Comparison of ENCODE assay signal across 29 cellular contexts in genomic region chr10:188546-188945, GRCh38. TPM values are rescaled to one million over a fixed set of nuclear protein-coding genes. Genes with fewer than 3 reads are reported as not detected.
DNase-seq lines count a peak whose midpoint lies in the region; ATAC-seq, FAIRE-seq and TF ChIP-seq lines count a peak whose summit lies in the region.
"Had no signal": no experiment of that assay in that cellular context is flagged by ENCODE, and none has a peak within 500 bp of the region (broad histone marks: within the 10 kb centered on the region; RNA-seq: fewer than 3 reads in every experiment).

No MANE protein-coding gene starts in this region.

- CTCF ChIA-PET in K562 (lab: Yijun Ruan, JAX; ENCODE audit: low intra/inter-chr PET ratio): interaction anchor here (0.7 kb wide), 1 partner anchor 496 kb away, joined by 5 read pairs; no protein-coding TSS in a partner anchor

- no peak for TF ChIP-seq RAD21 in K562 (CRISPR knock-in tag; conservative IDR thresholded peaks at IDR 0.05 in 1 of 2, IDR thresholded peaks at IDR 0.05 in 1 of 2)

- H2BK5ac ChIP-seq in trophoblast cell (ENCODE audit: low read depth, low read length, poor library complexity): no peak overlapping the region

- H3K14ac ChIP-seq in trophoblast cell (ENCODE audit: low read length): no peak overlapping the region

- no peak overlapping the region for H3K4me3 Mint-ChIP-seq in activated T-cell treated with anti-CD3 and anti-CD28 coated beads, Interleukin-2, amount 50 U/mL, for 72 hours
- no peak overlapping the region for H3K4me3 Mint-ChIP-seq in naive thymus-derived CD8-positive, alpha-beta T cell
- H3K4me3 Mint-ChIP-seq: activated naive CD8-positive, alpha-beta T cell treated with anti-CD3 and anti-CD28 coated beads for 36 hours; neural progenitor cell; WTC11 had no signal

- no peak overlapping the region for H3K4me3 ChIP-seq in K562
- no peak overlapping the region for H3K4me3 ChIP-seq in trophoblast cell (ENCODE audit: low read depth, low read length)
- H3K4me3 ChIP-seq: GM12878, lower lobe of right lung, neural progenitor cell, prostate gland, transverse colon had no signal

- H3K4me2 ChIP-seq in K562 (ENCODE audit: insufficient read depth, low read length): no peak overlapping the region
- H3K4me2 ChIP-seq in trophoblast cell (ENCODE audit: low read length): no peak overlapping the region
- H3K4me2 ChIP-seq: neural progenitor cell had no signal

- H4K8ac ChIP-seq in trophoblast cell (ENCODE audit: low read depth, low read length): no peak overlapping the region

- H4K20me1 ChIP-seq in K562 (replicated peaks; ENCODE audit: control insufficient read depth, insufficient read depth, low read length): no peaks in the 10 kb centered on the region

- in situ Hi-C loops in K562 (cut with MboI): no loop called here

- no peak overlapping the region for H2BK120ac ChIP-seq in trophoblast cell (ENCODE audit: insufficient read depth, low read length, poor library complexity)

- no peak overlapping the region for H3K4ac ChIP-seq in trophoblast cell (ENCODE audit: low read depth, low read length)

- no peak overlapping the region for H3K18ac ChIP-seq in trophoblast cell (ENCODE audit: low read length)

- no peaks in the 10 kb centered on the region for H3K79me1 ChIP-seq in trophoblast cell (ENCODE audit: low read length)

- H3K9me3 Mint-ChIP-seq in activated T-cell treated with anti-CD3 and anti-CD28 coated beads, Interleukin-2, amount 50 U/mL, for 72 hours: peaks cover 0 to 2% of the 10 kb centered on the region in 2 donors
- peaks cover 0 to 10% (median 4%) of the 10 kb centered on the region in 9 donors for H3K9me3 Mint-ChIP-seq in naive thymus-derived CD8-positive, alpha-beta T cell

- H3K79me2 ChIP-seq in K562 (ENCODE audit: control insufficient read depth, insufficient read depth, low read length) (no peaks in the 10 kb centered on the region), trophoblast cell (ENCODE audit: control insufficient read depth, insufficient read depth, low read length, poor library complexity) (no peaks in the 10 kb centered on the region)

- H2AFZ ChIP-seq in K562 (ENCODE audit: low read depth, low read length): no peak overlapping the region
- H2AFZ ChIP-seq in trophoblast cell (ENCODE audit: insufficient read depth, low read length, poor library complexity): no peak overlapping the region
- H2AFZ ChIP-seq: neural progenitor cell had no signal

- H3K23ac ChIP-seq in trophoblast cell (ENCODE audit: low read length): no peak overlapping the region

- DNase-seq in activated T-cell treated with anti-CD3 and anti-CD28 coated beads, Interleukin-2, amount 50 U/mL, for 72 hours: no peak
- no peak for DNase-seq in activated T-cell treated with anti-CD3 and anti-CD28 coated beads, Interleukin-2, amount 50 U/mL, for 48 hours
- DNase-seq in K562 (ENCODE audit: extremely low read depth in 1 of 4, low spot score in 3 of 4) (no peak), trophoblast cell (no peak)
- no peak for DNase-seq in naive thymus-derived CD8-positive, alpha-beta T cell
- DNase-seq: activated CD4-positive, alpha-beta T cell treated with anti-CD3 and anti-CD28 coated beads, Interleukin-2, amount 50 U/mL, for 4 hours; activated effector memory CD4-positive, alpha-beta T cell treated with Interleukin-2 at 50 U/mL for 16 hours; activated naive CD8-positive, alpha-beta T cell treated with anti-CD3 and anti-CD28 coated beads for 36 hours; BE2C; Caco-2; DMS79; effector memory CD4-positive, alpha-beta T cell; lower lobe of right lung; NCI-H2081; NCI-H226; NCI-H82; OCI-M1; Right ventricle myocardium superior; stimulated activated CD8-positive, alpha-beta memory T cell treated with anti-CD3 and anti-CD28 coated beads, Interleukin-4, amount 100 ng/mL, for 48 hours; SW 1271; transverse colon had no signal

- H3K9me3 ChIP-seq in K562 (replicated peaks; ENCODE audit: control insufficient read depth, insufficient read depth, low read depth, low read length) (no peaks in the 10 kb centered on the region), trophoblast cell (ENCODE audit: insufficient read depth, low read depth, low read length) (no peaks in the 10 kb centered on the region)
- H3K9me3 ChIP-seq: BE2C, lower lobe of right lung, prostate gland had no signal

- H3K27me3 Mint-ChIP-seq in activated T-cell treated with anti-CD3 and anti-CD28 coated beads, Interleukin-2, amount 50 U/mL, for 72 hours (ENCODE audit: low read depth): no peaks in the 10 kb centered on the region
- H3K27me3 Mint-ChIP-seq in naive thymus-derived CD8-positive, alpha-beta T cell: no peaks in the 10 kb centered on the region
- H3K27me3 Mint-ChIP-seq: activated naive CD8-positive, alpha-beta T cell treated with anti-CD3 and anti-CD28 coated beads for 36 hours had no signal

- no peak overlapping the region for H4K91ac ChIP-seq in trophoblast cell (ENCODE audit: low read depth, low read length)

- H3K36me3 ChIP-seq in K562 (ENCODE audit: control insufficient read depth, insufficient read depth, low read length): no peaks in the 10 kb centered on the region
- H3K36me3 ChIP-seq in trophoblast cell (ENCODE audit: control insufficient read depth in 1 of 2, insufficient read depth in 2 of 2, low read length in 2 of 2): peaks cover 0 to 4% of the 10 kb centered on the region in 2 experiments
- H3K36me3 ChIP-seq: BE2C had no signal

- no TSS peak for BruUV-seq in K562 (replicated peaks; lab: Mats Ljungman, UMichigan)

- H2BK12ac ChIP-seq in trophoblast cell (ENCODE audit: low read length): no peak overlapping the region

- no peak overlapping the region for H4K12ac ChIP-seq in trophoblast cell (ENCODE audit: low read depth, low read length)

- H2AK5ac ChIP-seq in trophoblast cell (ENCODE audit: low read length): no peak overlapping the region

- ATAC-seq in activated T-cell treated with anti-CD3 and anti-CD28 coated beads, Interleukin-2, amount 50 U/mL, for 72 hours (replicated peaks in 1 of 2): peak in 1 of 2 donors; percentile 43
- no peak for ATAC-seq in K562
- ATAC-seq in naive thymus-derived CD8-positive, alpha-beta T cell: no peak
- ATAC-seq in HG03135 (IDR thresholded peaks at IDR 0.05; ENCODE audit: unreplicated experiment): no peak
- ATAC-seq in HG03571 (IDR thresholded peaks at IDR 0.05; ENCODE audit: unreplicated experiment): no peak
- ATAC-seq: esophagus mucosa, GM12878, lower lobe of right lung, WTC11 had no signal

- intact Hi-C loops in K562 (cut with micrococcal nuclease): no loop called here

- no peak for TF ChIP-seq CTCF in K562 (IDR thresholded peaks at IDR 0.05 in 2 of 3, conservative IDR thresholded peaks at IDR 0.05 in 1 of 3; ENCODE audit: insufficient read depth in 2 of 3, low read depth in 1 of 3, low read length in 3 of 3)

- no peaks in the 10 kb centered on the region for H3K9me1 ChIP-seq in K562 (ENCODE audit: control insufficient read depth, insufficient read depth, low read length)

- TF ChIP-seq POLR2A in K562 (conservative IDR thresholded peaks at IDR 0.05): no peak

- TF ChIP-seq EP300 in K562 (IDR thresholded peaks at IDR 0.05; ENCODE audit: low read length): no peak

- POLR2A ChIA-PET in K562 (lab: Yijun Ruan, JAX): no interaction called here
- POLR2A ChIA-PET in naive thymus-derived CD8-positive, alpha-beta T cell (lab: Charles Lee): no interaction called here

- H3K4me1 ChIP-seq in K562 (replicated peaks in 1 of 2; ENCODE audit: control insufficient read depth in 2 of 2, insufficient read depth in 2 of 2, low read length in 2 of 2) (no peaks in the 10 kb centered on the region), trophoblast cell (ENCODE audit: control insufficient read depth in 1 of 2, insufficient read depth in 2 of 2, low read length in 2 of 2) (no peaks in the 10 kb centered on the region)
- H3K4me1 ChIP-seq: BE2C, Caco-2, neural progenitor cell, prostate gland had no signal

- H3K4me1 Mint-ChIP-seq in activated T-cell treated with anti-CD3 and anti-CD28 coated beads, Interleukin-2, amount 50 U/mL, for 72 hours (ENCODE audit: low read depth): peaks cover 15% of the 10 kb centered on the region
- H3K4me1 Mint-ChIP-seq in naive thymus-derived CD8-positive, alpha-beta T cell: peaks cover 6 to 27% (median 22%) of the 10 kb centered on the region in 4 donors
- H3K4me1 Mint-ChIP-seq: neural progenitor cell had no signal

- 73% methylated on average over 2 of the region's 2 CpGs for WGBS in K562 (ENCODE audit: insufficient coverage, low coverage, missing lambda C conversion rate)
- no CpG with 5 or more reads among the region's 2 CpGs for WGBS in trophoblast cell (ENCODE audit: extremely low coverage, insufficient coverage, insufficient read length)

- H3K27ac ChIP-seq in K562 (ENCODE audit: extremely low read depth, low read depth, low read length) (no peak overlapping the region), trophoblast cell (ENCODE audit: low read depth, low read length) (no peak overlapping the region)
- H3K27ac ChIP-seq: lower lobe of right lung, neural progenitor cell, prostate gland, transverse colon had no signal

- H3K27me3 ChIP-seq in K562 (ENCODE audit: control insufficient read depth in 2 of 2, insufficient read depth in 2 of 2, low read length in 2 of 2): no peaks in the 10 kb centered on the region
- no peaks in the 10 kb centered on the region for H3K27me3 ChIP-seq in trophoblast cell (ENCODE audit: insufficient read depth, low read length)
- H3K27me3 ChIP-seq: BE2C, neural progenitor cell, transverse colon had no signal

- H3K9ac ChIP-seq in K562 (ENCODE audit: insufficient read depth in 1 of 2, low read depth in 2 of 2, low read length in 2 of 2) (no peak overlapping the region), trophoblast cell (ENCODE audit: low read length) (no peak overlapping the region)
- H3K9ac ChIP-seq: neural progenitor cell had no signal

- peak overlapping the region; percentile 26 for H3K27ac Mint-ChIP-seq in activated T-cell treated with anti-CD3 and anti-CD28 coated beads, Interleukin-2, amount 50 U/mL, for 72 hours
- no peak overlapping the region for H3K27ac Mint-ChIP-seq in naive thymus-derived CD8-positive, alpha-beta T cell
- H3K27ac Mint-ChIP-seq: activated naive CD8-positive, alpha-beta T cell treated with anti-CD3 and anti-CD28 coated beads for 36 hours; neural progenitor cell; WTC11 had no signal

- H3K36me3 Mint-ChIP-seq in activated T-cell treated with anti-CD3 and anti-CD28 coated beads, Interleukin-2, amount 50 U/mL, for 72 hours (ENCODE audit: insufficient read depth in 2 of 2): peaks cover 12 to 16% of the 10 kb centered on the region in 2 donors
- H3K36me3 Mint-ChIP-seq in naive thymus-derived CD8-positive, alpha-beta T cell: peaks cover 20 to 75% (median 33%) of the 10 kb centered on the region in 3 donors

- FAIRE-seq in K562 (lab: Jason Lieb, UNC) (no peak), islet of Langerhans (lab: Jason Lieb, UNC) (peak; percentile 90)
- FAIRE-seq: GM12878 had no signal

RNA-seq across cellular contexts. Expression of gene ZMYND11, which starts 53.3 kb away (rescaled TPM):
- 10 to 100 TPM; 24.6 to 30.1 TPM for total RNA-seq in activated T-cell treated with anti-CD3 and anti-CD28 coated beads, Interleukin-2, amount 50 U/mL, for 72 hours
- 2.8 and 9.9 TPM in 2 replicates for total RNA-seq in K562 (2011; cell fraction: chromatin; rRNA removed; ENCODE audit: low replicate concordance)
- total RNA-seq in K562 (2011; cell fraction: nucleolus; rRNA removed): 2.5 and 3.2 TPM in 2 replicates
- 2.3 and 4.0 TPM in 2 replicates for total RNA-seq in K562 (2011; cell fraction: nucleoplasm; rRNA removed)
- total RNA-seq in K562 (2014; rRNA removed) (7.7 and 8.6 TPM in 2 replicates), K562 (2014; rRNA removed; fragmentation: Illumina TruSeq; extraction: Trizol) (12.0 and 14.3 TPM in 2 replicates), K562 (2015; rRNA removed; fragmentation: Illumina TruSeq; extraction: Trizol) (11.6 and 13.8 TPM in 2 replicates), K562 (2021) (9.8 and 9.9 TPM in 2 replicates)
- polyA plus RNA-seq in K562 (2011; rRNA removed) (7.6 and 8.8 TPM in 2 replicates), K562 (2014; fragmentation: Illumina TruSeq; extraction: Trizol) (9.5 and 11.8 TPM in 2 replicates), K562 (2014; fragmentation: Nextera tagmentation; extraction: Ambion mirVana) (1 to 10 TPM; 2.7 to 4.8 TPM), K562 (2014; rRNA removed) (7.1 and 8.6 TPM in 2 replicates)
- 1.3 and 2.5 TPM in 2 replicates for polyA plus RNA-seq in K562 (2011; cell fraction: cytosol; rRNA removed)
- polyA plus RNA-seq in K562 (2011; cell fraction: nucleus; rRNA removed): 8.6 and 11.3 TPM in 2 replicates
- polyA plus RNA-seq in K562 (2012): 7.4 and 9.2 TPM in 2 replicates
- polyA minus RNA-seq in K562 (2011; rRNA and poly(A)+ RNA removed): 14.2 and 16.1 TPM in 2 replicates
- polyA minus RNA-seq in K562 (2011; cell fraction: cytosol; rRNA and poly(A)+ RNA removed): 4.1 and 6.2 TPM in 2 replicates
- 2.7 and 5.1 TPM in 2 replicates for polyA minus RNA-seq in K562 (2011; cell fraction: nucleus; rRNA and poly(A)+ RNA removed)
- 10 to 100 TPM; 63.9 to 71.1 TPM for total RNA-seq in naive thymus-derived CD8-positive, alpha-beta T cell
- 10 to 100 TPM; 29.8 to 41.0 (median 34.8) TPM for polyA plus RNA-seq in naive thymus-derived CD8-positive, alpha-beta T cell
- 26.0 and 27.2 TPM in 2 replicates for polyA plus RNA-seq in trophoblast cell (2013)
